8 cellular contexts compared by ENCODE assay signal in genomic region chr16:53131363-53132071, GRCh38.
A peak's percentile ranks its signal among the peaks of the same experiment; 100 is the strongest.
DNase-seq lines count a peak whose midpoint lies in the region; ATAC-seq, FAIRE-seq and TF ChIP-seq lines count a peak whose summit lies in the region.

No MANE protein-coding gene starts in this region.

- TF ChIP-seq CTCF in bronchial epithelial cell (IDR thresholded peaks at IDR 0.05; ENCODE audit: insufficient read depth, low read length, severe bottlenecking) = no peak

- H3K27me3 ChIP-seq in bronchial epithelial cell (ENCODE audit: control insufficient read depth, insufficient read depth, low read length) = no peaks in the 10 kb centered on the region

- no peak for ATAC-seq in GM21390 (IDR thresholded peaks at IDR 0.05; ENCODE audit: unreplicated experiment)

- H3K36me3 ChIP-seq in bronchial epithelial cell (ENCODE audit: control insufficient read depth, insufficient read depth, low read length) = no peaks in the 10 kb centered on the region

- H3K4me3 ChIP-seq in bronchial epithelial cell (ENCODE audit: low read depth, low read length) = peak overlapping the region; percentile 68

- no peak for FAIRE-seq in bronchial epithelial cell (lab: Jason Lieb, UNC)

- DNase-seq in SKM-1 treated with dmso at 0.1 percent for 144 hours (lab: John Stamatoyannopoulos, UW; ENCODE audit: unreplicated experiment) = peak; percentile 16
- DNase-seq in SKM-1 (lab: John Stamatoyannopoulos, UW; ENCODE audit: unreplicated experiment) = no peak
- peak; percentile 51 for DNase-seq in HT1080 (ENCODE audit: low read depth)
- DNase-seq in activated CD4-positive, CD25-positive, alpha-beta regulatory T cell (lab: John Stamatoyannopoulos, UW) = peak; percentile 18 to 41 (median 30)
- peak; percentile 37 for DNase-seq in bronchial epithelial cell (ENCODE audit: low read depth)
- DNase-seq in islet precursor cell = peak; percentile 72
- DNase-seq in stimulated activated CD4-positive, alpha-beta T cell treated with anti-CD3 and anti-CD28 coated beads, Interleukin-12 subunit alpha, Interleukin-12 subunit beta, amount 100 ng/mL, for 24 hours (ENCODE audit: low read depth in 2 of 2) = peak; percentile 46 to 60
